ENCODE assay signal across 13 cellular contexts in genomic region chr1:200359610-200360163, GRCh38. TPM values are rescaled to one million over a fixed set of nuclear protein-coding genes. Genes with fewer than 3 reads are reported as not detected.
A peak's percentile ranks its signal among the peaks of the same experiment; 100 is the strongest.
DNase-seq lines count a peak whose midpoint lies in the region; ATAC-seq and TF ChIP-seq lines count a peak whose summit lies in the region.
"Had no signal": no experiment of that assay in that cellular context is flagged by ENCODE, and none has a peak within 500 bp of the region (broad histone marks: within the 10 kb centered on the region; RNA-seq: fewer than 3 reads in every experiment).

No MANE protein-coding gene starts in this region.

- peaks cover 9% of the 10 kb centered on the region for H3K4me1 ChIP-seq in foreskin keratinocyte

- peak; percentile 24 for ATAC-seq in foreskin keratinocyte

- no peak overlapping the region for H3K27ac ChIP-seq in foreskin keratinocyte
- H3K27ac ChIP-seq: cardiac muscle cell had no signal

- TF ChIP-seq CTCF in foreskin keratinocyte (conservative IDR thresholded peaks at IDR 0.05): no peak

- peak; percentile 34 for DNase-seq in CD1c-positive myeloid dendritic cell (ENCODE audit: extremely low spot score)
- DNase-seq in Kasumi-1 (lab: John Stamatoyannopoulos, UW): peak; percentile 28 to 43
- peak; percentile 65 for DNase-seq in amniotic epithelial cell (ENCODE audit: low read depth)
- DNase-seq in foreskin keratinocyte: peak; percentile 35 to 50
- no peak for DNase-seq in NCI-H1092 treated with DMSO at 0.1 percent for 48 hours (lab: John Stamatoyannopoulos, UW)
- no peak for DNase-seq in GM19238 (ENCODE audit: insufficient read length, low spot score)
- DNase-seq in NCI-H345 (lab: John Stamatoyannopoulos, UW): no peak
- no peak for DNase-seq in ureter (ENCODE audit: low spot score)
- DNase-seq: activated gamma-delta T cell treated with Interleukin-2 at 50 U/mL for 16 hours, DMS153, NCI-H446, posterior cingulate gyrus had no signal

- no peaks in the 10 kb centered on the region for H3K27me3 ChIP-seq in foreskin keratinocyte
- H3K27me3 ChIP-seq: cardiac muscle cell had no signal

RNA-seq across cellular contexts. Expression of gene ZNF281, which starts 50.1 kb away (rescaled TPM):
- total RNA-seq in foreskin keratinocyte (27.5 and 29.1 TPM in 2 replicates), ureter (10.8 TPM)
- polyA plus RNA-seq in foreskin keratinocyte: 6.2 and 6.8 TPM in 2 replicates

Comparison
In these comparisons a context has a peak if more than half of its experiments do, and no peak if none do; other contexts are left out.
1. DNase-seq: peak in CD1c-positive myeloid dendritic cell (single experiment), Kasumi-1 (2 of 2), amniotic epithelial cell (single experiment) and foreskin keratinocyte (2 of 2); none in NCI-H1092 treated with DMSO at 0.1 percent for 48 hours (single experiment), GM19238 (single experiment), NCI-H345 (single experiment) and ureter (single experiment).